17 cellular contexts compared by ENCODE assay signal in the genomic region with DNA sequence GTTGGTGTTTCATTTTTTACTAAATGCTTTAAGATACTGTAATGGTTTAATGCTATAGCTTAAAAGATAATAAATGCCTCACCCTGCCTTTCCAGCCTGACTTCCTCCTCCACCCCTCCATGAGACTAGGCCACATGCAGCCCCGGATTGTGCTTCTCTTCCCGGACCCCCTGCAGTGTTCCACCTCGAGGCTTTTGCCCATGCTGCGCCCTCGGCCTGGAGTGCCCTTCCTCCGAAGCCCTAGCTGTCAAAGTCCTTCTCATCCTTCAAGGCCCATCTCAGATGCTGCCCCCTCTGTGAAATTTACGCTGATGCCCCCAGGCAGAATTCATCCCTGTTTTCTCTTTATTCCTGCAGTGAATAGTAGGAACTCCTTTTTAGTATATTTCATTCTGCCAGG.
"Had no signal": no experiment of that assay in that cellular context is flagged by ENCODE, and none has a peak within 500 bp of the region (broad histone marks: within the 10 kb centered on the region; RNA-seq: fewer than 3 reads in every experiment).

No MANE protein-coding gene starts in this region.

- H3K4me3 ChIP-seq: dorsolateral prefrontal cortex, heart left ventricle, right atrium auricular region, smooth muscle cell, tibial artery, upper lobe of right lung, vagina had no signal

- H3K9me3 Mint-ChIP-seq: naive B cell, nephron had no signal

- H3K4me3 Mint-ChIP-seq: naive B cell, nephron had no signal

- ATAC-seq: esophagus mucosa, heart left ventricle, upper lobe of right lung had no signal

- DNase-seq: cortex of kidney; dorsolateral prefrontal cortex; effector CD8-positive, alpha-beta T cell; heart left ventricle; hippocampal formation; mesendoderm; naive B cell; posterior cingulate gyrus; stimulated activated CD4-positive, alpha-beta T cell treated with anti-CD3 and anti-CD28 coated beads, Interleukin-2, amount 100 ng/mL, for 48 hours; stimulated activated naive CD4-positive, alpha-beta T cell treated with Interleukin-2 at 50 U/mL for 16 hours; tibial artery; upper lobe of right lung had no signal

- H3K27ac ChIP-seq: dorsolateral prefrontal cortex, right atrium auricular region, tibial artery, upper lobe of right lung, vagina had no signal

- H3K27me3 ChIP-seq: dorsolateral prefrontal cortex, heart left ventricle, right atrium auricular region, tibial artery, upper lobe of right lung, vagina had no signal

- H3K4me1 Mint-ChIP-seq: naive B cell had no signal

- H3K36me3 Mint-ChIP-seq: naive B cell had no signal

- H3K27ac Mint-ChIP-seq: nephron had no signal

- H3K9me3 ChIP-seq: heart left ventricle, right atrium auricular region, tibial artery, upper lobe of right lung, vagina had no signal
